21 cellular contexts compared by ENCODE assay signal in the genomic region with DNA sequence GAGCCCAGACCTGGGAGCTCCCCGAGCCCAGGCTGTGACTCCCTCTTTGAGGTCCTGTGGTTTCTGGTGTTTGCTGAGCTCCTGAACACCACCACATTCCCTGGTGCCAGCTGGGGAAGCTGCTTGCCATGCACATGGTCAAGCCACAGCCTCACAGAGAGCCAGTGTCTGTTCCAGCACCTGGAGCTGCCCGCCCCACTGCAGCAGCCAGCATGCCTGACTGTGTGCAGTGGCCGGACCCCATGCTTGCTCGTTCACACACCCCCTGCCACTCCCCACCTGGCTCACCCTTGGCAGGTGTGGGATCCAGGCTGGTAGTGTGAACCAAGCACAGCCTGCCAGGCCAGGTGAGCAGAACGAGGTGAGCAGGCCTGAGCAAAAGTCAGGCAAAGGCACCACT.
"Had no signal": no experiment of that assay in that cellular context is flagged by ENCODE, and none has a peak within 500 bp of the region (broad histone marks: within the 10 kb centered on the region; RNA-seq: fewer than 3 reads in every experiment).

No MANE protein-coding gene starts in this region.

- H3K27me3 ChIP-seq: ovary, right atrium auricular region, right lobe of liver, stomach, testis, thyroid gland, transverse colon, upper lobe of left lung had no signal

- H3K4me2 ChIP-seq: smooth muscle cell had no signal

- H3K4me1 ChIP-seq: left ventricle myocardium inferior, right atrium auricular region, right lobe of liver, testis, thyroid gland, upper lobe of left lung had no signal

- H3K36me3 ChIP-seq: left ventricle myocardium inferior, ovary, right atrium auricular region, right lobe of liver, stomach, thyroid gland, transverse colon, upper lobe of left lung had no signal

- H3K9me3 ChIP-seq: left ventricle myocardium inferior, mucosa of descending colon, ovary, right atrium auricular region, right lobe of liver, testis, thyroid gland, transverse colon had no signal

- ATAC-seq: mucosa of descending colon; naive thymus-derived CD4-positive, alpha-beta T cell; natural killer cell treated with Interleukin-12 subunit alpha and Interleukin-12 subunit beta and Interleukin-15 and Interleukin-18, amount 100 ng/mL, for 72 hours; right lobe of liver; stimulated activated naive B cell treated with anti-CD40 and anti-IgM and Interleukin-4, amounts not matched to agents 10 μg/mL and 1 μg/mL and 100 μg/mL, for 72 hours; stimulated activated naive CD8-positive, alpha-beta T cell treated with anti-CD3 and anti-CD28 coated beads, Interleukin-15, Interleukin-2, amounts not matched to agents 100 U/mL and 50 U/mL, for 24 hours had no signal

- DNase-seq: hypothalamus; immature natural killer cell; left ventricle myocardium inferior; midbrain; naive thymus-derived CD4-positive, alpha-beta T cell; ovary; right lobe of liver; stimulated activated CD4-positive, alpha-beta T cell treated with anti-CD3 and anti-CD28 coated beads, Interleukin-1b, Interleukin-23, amount 100 ng/mL, for 48 hours; stimulated activated CD4-positive, alpha-beta T cell treated with anti-CD3 and anti-CD28 coated beads, Interleukin-2, amount 100 ng/mL, for 48 hours; stimulated activated naive B cell treated with anti-CD40 and anti-IgM and Interleukin-4, amounts not matched to agents 10 μg/mL and 1 μg/mL and 100 μg/mL, for 72 hours; stimulated activated naive CD8-positive, alpha-beta T cell treated with anti-CD3 and anti-CD28 coated beads, Interleukin-15, Interleukin-2, amounts not matched to agents 100 U/mL and 50 U/mL, for 24 hours; stomach; testis; thyroid gland; transverse colon had no signal

- H3K4me3 ChIP-seq: left ventricle myocardium inferior, lung, mucosa of descending colon, ovary, right atrium auricular region, right lobe of liver, smooth muscle cell, stomach, testis, thyroid gland, transverse colon, upper lobe of left lung had no signal

- H3K27ac ChIP-seq: left ventricle myocardium inferior, ovary, right atrium auricular region, right lobe of liver, stomach, testis, thyroid gland, transverse colon, upper lobe of left lung had no signal
